Comparison of ENCODE assay signal across 17 cellular contexts in genomic region chr14:99242816-99243795, GRCh38. TPM values are rescaled to one million over a fixed set of nuclear protein-coding genes. Genes with fewer than 3 reads are reported as not detected.
DNase-seq lines count a peak whose midpoint lies in the region; ATAC-seq lines count a peak whose summit lies in the region.
"Had no signal": no experiment of that assay in that cellular context is flagged by ENCODE, and none has a peak within 500 bp of the region (broad histone marks: within the 10 kb centered on the region; RNA-seq: fewer than 3 reads in every experiment).

No MANE protein-coding gene starts in this region.

- peak overlapping the region; percentile 31 for H3K56ac ChIP-seq in mesendoderm (ENCODE audit: low read length)

- H3K9me3 ChIP-seq in BLaER1 treated with 17β-estradiol and CSF1 and Interleukin-3, amounts not matched to agents 10 nM and 100 nM (replicated peaks in 1 of 11), result no peaks in the 10 kb centered on the region
- H3K9me3 ChIP-seq: BE2C, psoas muscle had no signal

- peaks cover 13% of the 10 kb centered on the region for H3K79me1 ChIP-seq in mesendoderm (ENCODE audit: low read length)

- no peak overlapping the region for H4K5ac ChIP-seq in mesendoderm (ENCODE audit: low read length)

- no peak overlapping the region for H3K23ac ChIP-seq in mesendoderm (ENCODE audit: low read length)

- ATAC-seq in activated naive CD4-positive, alpha-beta T cell treated with anti-CD3 and anti-CD28 coated beads, Interleukin-2, amount 50 U/mL, for 72 hours, result peak; percentile 7 to 18
- no peak for ATAC-seq in HG03432 (IDR thresholded peaks at IDR 0.05; ENCODE audit: unreplicated experiment)
- no peak for ATAC-seq in Right ventricle myocardium superior (ENCODE audit: poor library complexity)
- ATAC-seq: HCT116, psoas muscle had no signal

- H3K18ac ChIP-seq in mesendoderm (ENCODE audit: low read length), result peak overlapping the region; percentile 4

- no peak overlapping the region for H4K8ac ChIP-seq in mesendoderm (ENCODE audit: low read depth, low read length)

- intact Hi-C loops in Right ventricle myocardium superior (cut with DNase I), result no loop called here

- peaks cover 21 to 62% of the 10 kb centered on the region in 2 donors for H3K36me3 Mint-ChIP-seq in activated naive CD4-positive, alpha-beta T cell treated with anti-CD3 and anti-CD28 coated beads, Interleukin-2, amount 50 U/mL, for 72 hours

- H2BK15ac ChIP-seq in mesendoderm (replicated peaks; ENCODE audit: low read depth), result no peak overlapping the region

- H3K79me2 ChIP-seq in mesendoderm (ENCODE audit: control insufficient read depth, insufficient read depth, low read length), result peaks cover 60% of the 10 kb centered on the region

- peaks cover 37 to 91% (median 77%) of the 10 kb centered on the region in 10 experiments; a peak in 19 of 20 replicates for H3K4me1 ChIP-seq in BLaER1 treated with 17β-estradiol and CSF1 and Interleukin-3, amounts not matched to agents 10 nM and 100 nM
- peaks cover 20% of the 10 kb centered on the region for H3K4me1 ChIP-seq in mesendoderm (ENCODE audit: control insufficient read depth, low read depth, low read length)
- H3K4me1 ChIP-seq: BE2C, psoas muscle had no signal

- H3K27ac Mint-ChIP-seq in activated naive CD4-positive, alpha-beta T cell treated with anti-CD3 and anti-CD28 coated beads, Interleukin-2, amount 50 U/mL, for 72 hours, result peak overlapping the region; percentile 91 to 99

- peak overlapping the region in 9 of 11 experiments; percentile 30 to 75 (median 62); a peak in 17 of 22 replicates for H3K4me2 ChIP-seq in BLaER1 treated with 17β-estradiol and CSF1 and Interleukin-3, amounts not matched to agents 10 nM and 100 nM
- H3K4me2 ChIP-seq in mesendoderm (ENCODE audit: low read length), result no peak overlapping the region

- peaks cover 35 to 43% (median 40%) of the 10 kb centered on the region in 11 experiments for H3K27me3 ChIP-seq in BLaER1 treated with 17β-estradiol and CSF1 and Interleukin-3, amounts not matched to agents 10 nM and 100 nM
- H3K27me3 ChIP-seq in mesendoderm (ENCODE audit: insufficient read depth, low read length, poor library complexity), result no peaks in the 10 kb centered on the region

- H3K9ac ChIP-seq in BLaER1 treated with 17β-estradiol and CSF1 and Interleukin-3, amounts not matched to agents 10 nM and 100 nM, result no peak overlapping the region
- peak overlapping the region; percentile 15 for H3K9ac ChIP-seq in mesendoderm (ENCODE audit: low read length)

- H2BK120ac ChIP-seq in mesendoderm (ENCODE audit: low read depth, low read length), result no peak overlapping the region

- peaks cover 0 to 8% (median 0%) of the 10 kb centered on the region in 11 experiments; a peak in 3 of 22 replicates for H3K36me3 ChIP-seq in BLaER1 treated with 17β-estradiol and CSF1 and Interleukin-3, amounts not matched to agents 10 nM and 100 nM
- no peaks in the 10 kb centered on the region for H3K36me3 ChIP-seq in mesendoderm (ENCODE audit: control insufficient read depth, insufficient read depth, low read length)
- H3K36me3 ChIP-seq: BE2C had no signal

- DNase-seq in MV-4-11 (lab: John Stamatoyannopoulos, UW) (peak; percentile 11), mesendoderm (no peak), Right ventricle myocardium superior (no peak), NCI-H345 (lab: John Stamatoyannopoulos, UW) (no peak), NCI-H1436 (lab: John Stamatoyannopoulos, UW) (no peak)
- DNase-seq in activated naive CD4-positive, alpha-beta T cell treated with anti-CD3 and anti-CD28 coated beads, Interleukin-2, amount 50 U/mL, for 72 hours (ENCODE audit: low spot score in 2 of 2), result no peak
- DNase-seq: activated gamma-delta T cell; BE2C; IMR-90; NCI-H187; psoas muscle; SIG-M5; stimulated activated CD4-positive, alpha-beta T cell treated with anti-CD3 and anti-CD28 coated beads, Interleukin-1b, Interleukin-23, amount 100 ng/mL, for 48 hours had no signal

- WGBS in mesendoderm (ENCODE audit: extremely low coverage, insufficient coverage, low lambda C conversion rate), result no CpG with 5 or more reads among the region's 10 CpGs

- peaks cover 0 to 94% (median 20%) of the 10 kb centered on the region in 11 experiments; a peak in 14 of 22 replicates for H4K20me1 ChIP-seq in BLaER1 treated with 17β-estradiol and CSF1 and Interleukin-3, amounts not matched to agents 10 nM and 100 nM

- no peak overlapping the region for H3K4me3 ChIP-seq in BLaER1 treated with 17β-estradiol and CSF1 and Interleukin-3, amounts not matched to agents 10 nM and 100 nM
- no peak overlapping the region for H3K4me3 ChIP-seq in mesendoderm (ENCODE audit: low read length)
- H3K4me3 ChIP-seq: psoas muscle had no signal

- no peak overlapping the region for H2AK5ac ChIP-seq in mesendoderm (ENCODE audit: low read length)

- no peak overlapping the region for H3K4ac ChIP-seq in mesendoderm (ENCODE audit: low read depth, low read length)

- no peaks in the 10 kb centered on the region for H3K9me3 Mint-ChIP-seq in activated naive CD4-positive, alpha-beta T cell treated with anti-CD3 and anti-CD28 coated beads, Interleukin-2, amount 50 U/mL, for 72 hours

- H2BK5ac ChIP-seq in mesendoderm (ENCODE audit: low read length), result no peak overlapping the region

- peak overlapping the region in 2 of 11 experiments; percentile 61 to 67; a peak in 3 of 22 replicates for H3K27ac ChIP-seq in BLaER1 treated with 17β-estradiol and CSF1 and Interleukin-3, amounts not matched to agents 10 nM and 100 nM
- H3K27ac ChIP-seq in mesendoderm (ENCODE audit: low read depth, low read length), result no peak overlapping the region
- H3K27ac ChIP-seq: psoas muscle, VCaP had no signal

RNA-seq across cellular contexts. Expression of gene BCL11B, which starts 28.9 kb away (rescaled TPM):
- 10 to 100 TPM; 57.8 to 65.7 TPM for total RNA-seq in activated naive CD4-positive, alpha-beta T cell treated with anti-CD3 and anti-CD28 coated beads, Interleukin-2, amount 50 U/mL, for 72 hours
- 2.8 TPM for polyA plus RNA-seq in mesendoderm (2013, experiment 1 of 2)
- polyA plus RNA-seq in mesendoderm (2013, experiment 2 of 2), result 2.5 TPM
- total RNA-seq in Right ventricle myocardium superior, result 0.08 TPM
- polyA plus RNA-seq: IMR-90 had no signal

Comparison
In these comparisons a context has a peak if more than half of its experiments do, and no peak if none do; other contexts are left out.
1. ATAC-seq: peak in activated naive CD4-positive, alpha-beta T cell treated with anti-CD3 and anti-CD28 coated beads, Interleukin-2, amount 50 U/mL, for 72 hours (2 of 2); none in HG03432 (single experiment) and Right ventricle myocardium superior (single experiment).
2. RNA of gene BCL11B, which starts 28.9 kb away (total RNA-seq): 57.8 to 65.7 TPM in activated naive CD4-positive, alpha-beta T cell treated with anti-CD3 and anti-CD28 coated beads, Interleukin-2, amount 50 U/mL, for 72 hours; 0.08 TPM in Right ventricle myocardium superior (single experiment); every median in the first group is over 10 times any median in the second.